Comparison of ENCODE assay signal across 8 cellular contexts in genomic region chr3:194671511-194671899, GRCh38. TPM values are rescaled to one million over a fixed set of nuclear protein-coding genes. Genes with fewer than 3 reads are reported as not detected.
A peak's percentile ranks its signal among the peaks of the same experiment; 100 is the strongest.
DNase-seq lines count a peak whose midpoint lies in the region; ATAC-seq, FAIRE-seq and TF ChIP-seq lines count a peak whose summit lies in the region.

No MANE protein-coding gene starts in this region.

- no peak overlapping the region for H3K23ac ChIP-seq in H1 (ENCODE audit: insufficient read length)

- no peak overlapping the region for H3K18ac ChIP-seq in H1 (ENCODE audit: extremely low read depth, low read length)

- peaks cover 21 to 38% (median 31%) of the 10 kb centered on the region in 10 experiments for H3K4me1 ChIP-seq in BLaER1 treated with 17β-estradiol and CSF1 and Interleukin-3, amounts not matched to agents 10 nM and 100 nM
- H3K4me1 ChIP-seq in HUES48 (ENCODE audit: control insufficient read depth, insufficient read depth, low read length) (peaks cover 7% of the 10 kb centered on the region), H1 (replicated peaks in 1 of 4; ENCODE audit: control insufficient read depth in 3 of 4, insufficient read depth in 4 of 4, low read length in 3 of 4) (peaks cover 0 to 4% (median under 1%) of the 10 kb centered on the region in 4 experiments; a peak in 4 of 7 replicates), mucosa of descending colon (ENCODE audit: low read depth) (peaks cover 9% of the 10 kb centered on the region)

- H3K27ac ChIP-seq in BLaER1 treated with 17β-estradiol and CSF1 and Interleukin-3, amounts not matched to agents 10 nM and 100 nM, result peak overlapping the region; percentile 90 to 99 (median 98); a peak in 21 of 22 replicates
- H3K27ac ChIP-seq in HUES48 (ENCODE audit: low read depth, low read length), result peak overlapping the region; percentile 86
- H3K27ac ChIP-seq in SK-N-MC, result no peak overlapping the region; the same call in 1 of the 2 replicates
- H3K27ac ChIP-seq in H1 (ENCODE audit: low read depth, low read length), result no peak overlapping the region

- TF ChIP-seq CTCF in H1 (IDR thresholded peaks at IDR 0.05; ENCODE audit: control extremely low read depth in 1 of 3, insufficient read depth in 1 of 3, low read depth in 1 of 3, low read length in 3 of 3) (peak in 2 of 3 experiments; percentile 17 to 42; a peak in 2 of 4 replicates), mucosa of descending colon (IDR thresholded peaks at IDR 0.05) (peak; percentile 17)

- CTCF ChIA-PET in H1 (lab: Charles Lee; ENCODE audit: partially characterized antibody), result interaction anchor here (0.7 to 13.0 kb wide), 29 partner anchors 12 to 849 kb away, joined by 3 to 110 read pairs (median 6); partner anchors contain the start of gene FAM43A

- H3K27me3 ChIP-seq in BLaER1 treated with 17β-estradiol and CSF1 and Interleukin-3, amounts not matched to agents 10 nM and 100 nM, result no peaks in the 10 kb centered on the region
- H3K27me3 ChIP-seq in HUES48 (ENCODE audit: control insufficient read depth, insufficient read depth, low read length) (no peaks in the 10 kb centered on the region), H1 (replicated peaks in 1 of 4; ENCODE audit: control insufficient read depth in 3 of 4, extremely low read depth in 1 of 4, insufficient read depth in 3 of 4, low read length in 3 of 4) (peaks cover 0 to 2% (median 0%) of the 10 kb centered on the region in 4 experiments; a peak in 2 of 7 replicates)

- DNase-seq in SK-N-MC (ENCODE audit: low read depth, low spot score) (no peak), H1 (ENCODE audit: low read depth in 1 of 2, low spot score in 2 of 2) (no peak), mucosa of descending colon (peak in 1 of 3 donors; percentile 35), mesenteric fat pad (ENCODE audit: low spot score) (no peak), islet precursor cell (no peak)

- peak overlapping the region; percentile 35; the same call in 1 of the 2 replicates for H2BK5ac ChIP-seq in H1 (ENCODE audit: low read depth, low read length)

- H2AFZ ChIP-seq in H1 (ENCODE audit: low read length), result 0 out of 2 replicates have a peak overlapping the region, but pooled peaks have one; percentile 4

- H2BK120ac ChIP-seq in H1 (replicated peaks; ENCODE audit: low read depth, low read length), result no peak overlapping the region

- no peak overlapping the region for H4K91ac ChIP-seq in H1 (replicated peaks; ENCODE audit: insufficient read length, low read length)

- H4K5ac ChIP-seq in H1 (ENCODE audit: insufficient read length, low read depth, low read length), result no peak overlapping the region

- H2BK20ac ChIP-seq in H1 (ENCODE audit: low read length), result no peak overlapping the region

- no peak overlapping the region for H4K8ac ChIP-seq in H1 (ENCODE audit: extremely low read depth, insufficient read depth, low read length)

- peaks cover 2% of the 10 kb centered on the region; the same call in 1 of the 2 replicates for H3K23me2 ChIP-seq in H1 (ENCODE audit: low read depth, low read length)

- TF ChIP-seq EP300 in H1 (IDR thresholded peaks at IDR 0.05; ENCODE audit: borderline replicate concordance in 1 of 2, low read depth in 2 of 2, low read length in 2 of 2), result no peak

- H3K4me3 ChIP-seq in BLaER1 treated with 17β-estradiol and CSF1 and Interleukin-3, amounts not matched to agents 10 nM and 100 nM, result peak overlapping the region; percentile 71 to 96 (median 84)
- peak overlapping the region; percentile 99 for H3K4me3 ChIP-seq in HUES48 (ENCODE audit: low read depth, low read length)
- H3K4me3 ChIP-seq in SK-N-MC, result peak overlapping the region; percentile 88
- H3K4me3 ChIP-seq in H1 (ENCODE audit: extremely low read depth in 1 of 4, insufficient read depth in 2 of 4, low read depth in 3 of 4, low read length in 4 of 4), result peak overlapping the region; percentile 77 to 99 (median 93)
- peak overlapping the region; percentile 75 for H3K4me3 ChIP-seq in mucosa of descending colon

- H3K36me3 ChIP-seq in BLaER1 treated with 17β-estradiol and CSF1 and Interleukin-3, amounts not matched to agents 10 nM and 100 nM, result peaks cover 16 to 43% (median 35%) of the 10 kb centered on the region in 11 experiments
- H3K36me3 ChIP-seq in HUES48 (ENCODE audit: control insufficient read depth, insufficient read depth, low read length), result peaks cover 27% of the 10 kb centered on the region
- H3K36me3 ChIP-seq in SK-N-MC (ENCODE audit: insufficient read depth, low read length), result peaks cover 25% of the 10 kb centered on the region
- H3K36me3 ChIP-seq in H1 (ENCODE audit: control insufficient read depth in 2 of 4, insufficient read depth in 4 of 4, low read length in 3 of 4), result peaks cover 0 to 10% (median 5%) of the 10 kb centered on the region in 4 experiments; a peak in 5 of 8 replicates
- H3K36me3 ChIP-seq in mucosa of descending colon (ENCODE audit: low read depth), result no peaks in the 10 kb centered on the region

- no peaks in the 10 kb centered on the region for H3K9me3 ChIP-seq in BLaER1 treated with 17β-estradiol and CSF1 and Interleukin-3, amounts not matched to agents 10 nM and 100 nM (replicated peaks in 1 of 11)
- H3K9me3 ChIP-seq in HUES48 (ENCODE audit: control insufficient read depth, insufficient read depth, low read length) (no peaks in the 10 kb centered on the region), SK-N-MC (ENCODE audit: low read depth, low read length) (no peaks in the 10 kb centered on the region), H1 (ENCODE audit: insufficient read depth in 2 of 2, low read depth in 1 of 2, low read length in 1 of 2) (no peaks in the 10 kb centered on the region), mucosa of descending colon (no peaks in the 10 kb centered on the region)

- H3K79me2 ChIP-seq in H1 (ENCODE audit: control insufficient read depth in 1 of 2, insufficient read depth in 2 of 2, low read length in 2 of 2), result peaks cover 8 to 41% of the 10 kb centered on the region in 2 experiments

- H3K14ac ChIP-seq in H1 (ENCODE audit: insufficient read length), result no peak overlapping the region

- H3K56ac ChIP-seq in H1 (replicated peaks; ENCODE audit: insufficient read length, low read depth, low read length), result no peak overlapping the region

- no peak overlapping the region for H2BK12ac ChIP-seq in H1 (ENCODE audit: low read depth, low read length)

- H3K4me2 ChIP-seq in BLaER1 treated with 17β-estradiol and CSF1 and Interleukin-3, amounts not matched to agents 10 nM and 100 nM, result peak overlapping the region; percentile 71 to 90 (median 86)
- H3K4me2 ChIP-seq in H1 (ENCODE audit: insufficient read depth in 1 of 2, low read depth in 2 of 2, low read length in 2 of 2), result peak overlapping the region; percentile 65 to 74

- no peak overlapping the region for H2AK5ac ChIP-seq in H1 (ENCODE audit: low read depth, low read length)

- no peak for FAIRE-seq in H1 (lab: Jason Lieb, UNC)

- no peaks in the 10 kb centered on the region; the same call in 1 of the 2 replicates for H3K79me1 ChIP-seq in H1 (ENCODE audit: low read depth, low read length)

- intact Hi-C loops in mucosa of descending colon (cut with DNase I, micrococcal nuclease), result no loop called here

- H3K4ac ChIP-seq in H1 (replicated peaks; ENCODE audit: insufficient read length, low read depth, low read length), result no peak overlapping the region

- TF ChIP-seq POLR2A in H1 (IDR thresholded peaks at IDR 0.05; ENCODE audit: control extremely low read depth in 1 of 2, low read depth in 2 of 2, low read length in 2 of 2), result no peak

- peak; percentile 28 for ATAC-seq in GM18867 (IDR thresholded peaks at IDR 0.05; ENCODE audit: unreplicated experiment)
- ATAC-seq in mucosa of descending colon, result peak; percentile 54

- H3K9ac ChIP-seq in BLaER1 treated with 17β-estradiol and CSF1 and Interleukin-3, amounts not matched to agents 10 nM and 100 nM, result peak overlapping the region; percentile 84 to 98 (median 95)
- peak overlapping the region; percentile 93 for H3K9ac ChIP-seq in HUES48 (ENCODE audit: low read depth, low read length)
- peak overlapping the region; percentile 99 for H3K9ac ChIP-seq in SK-N-MC (ENCODE audit: insufficient read length)
- peak overlapping the region; percentile 14 to 86 (median 80) for H3K9ac ChIP-seq in H1 (replicated peaks in 1 of 4; ENCODE audit: extremely low read depth in 1 of 4, low read depth in 3 of 4, low read length in 3 of 4)

- TF ChIP-seq RAD21 in H1 (IDR thresholded peaks at IDR 0.05 in 1 of 2, conservative IDR thresholded peaks at IDR 0.05 in 1 of 2; ENCODE audit: low read depth in 2 of 2, low read length in 2 of 2), result peak; percentile 4 to 26; a peak in 2 of 4 replicates

- peaks cover 0 to 49% (median 34%) of the 10 kb centered on the region in 11 experiments; a peak in 16 of 22 replicates for H4K20me1 ChIP-seq in BLaER1 treated with 17β-estradiol and CSF1 and Interleukin-3, amounts not matched to agents 10 nM and 100 nM
- H4K20me1 ChIP-seq in H1 (replicated peaks in 1 of 2; ENCODE audit: control insufficient read depth in 1 of 2, insufficient read depth in 2 of 2, low read length in 2 of 2), result peaks cover 0 to 4% of the 10 kb centered on the region in 2 experiments

- WGBS in H1 (ENCODE audit: extremely low coverage in 1 of 2, insufficient coverage in 1 of 2, insufficient read length in 1 of 2, insufficient replicate concordance in 2 of 2, low coverage in 1 of 2, low lambda C conversion rate in 2 of 2, missing lambda C conversion rate in 1 of 2), 2 experiments, result 2% methylated on average over 5 of the region's 5 CpGs; no CpG with 5 or more reads in 1 of the 2 experiments

- POLR2A ChIA-PET in H1 (lab: Charles Lee; ENCODE audit: partially characterized antibody), result interaction anchor here (1.0 to 4.7 kb wide), 3 partner anchors 10 to 185 kb away, joined by 3 to 30 read pairs (median 8); partner anchors contain the start of gene FAM43A

- no peak overlapping the region for H2BK15ac ChIP-seq in H1 (ENCODE audit: low read length)

RNA-seq across cellular contexts. Expression of gene LSG1, which starts 0.5 kb away (rescaled TPM):
- total RNA-seq in H1 (2021; fragmentation: NEBNext Ultra II Directional; extraction: Animal tissue kit (Norgen Biotek cat#: 25700)), result 47.6 and 49.9 TPM in 2 replicates
- polyA plus RNA-seq in H1 (2011; rRNA removed), result 17.8 and 23.7 TPM in 2 replicates
- polyA plus RNA-seq in H1 (2011; cell fraction: cytosol; rRNA removed), result 27.4 TPM
- polyA plus RNA-seq in H1 (2011; cell fraction: nucleus; rRNA removed), result 40.1 TPM
- 32.9 to 45.5 TPM (median 41.1 TPM) in 4 replicates for polyA plus RNA-seq in H1 (2012, experiment 1 of 2)
- 6.7 TPM for polyA plus RNA-seq in H1 (2012, experiment 2 of 2)
- polyA plus RNA-seq in H1 (2013, experiment 1 of 2), result 42.5 TPM
- polyA plus RNA-seq in H1 (2013, experiment 2 of 2), result 40.4 TPM
- polyA minus RNA-seq in H1 (2011; rRNA and poly(A)+ RNA removed), result 52.6 and 90.4 TPM in 2 replicates
- polyA minus RNA-seq in H1 (2011; cell fraction: cytosol; rRNA and poly(A)+ RNA removed), result 36.5 TPM
- polyA minus RNA-seq in H1 (2011; cell fraction: nucleus; rRNA and poly(A)+ RNA removed), result 57.7 TPM
- total RNA-seq in mucosa of descending colon (10 to 100 TPM; 34.0 to 35.6 (median 35.5) TPM), mesenteric fat pad (37.6 TPM)

RNA-seq across cellular contexts. Expression of gene FAM43A, which starts 14.2 kb away (rescaled TPM):
- 2.6 and 2.9 TPM in 2 replicates for total RNA-seq in H1 (2021; fragmentation: NEBNext Ultra II Directional; extraction: Animal tissue kit (Norgen Biotek cat#: 25700))
- polyA plus RNA-seq in H1 (2011; rRNA removed), result 2.3 and 4.9 TPM in 2 replicates
- 4.3 TPM for polyA plus RNA-seq in H1 (2011; cell fraction: cytosol; rRNA removed)
- polyA plus RNA-seq in H1 (2011; cell fraction: nucleus; rRNA removed), result 4.0 TPM
- 1.9 to 2.7 TPM (median 1.9 TPM) in 4 replicates for polyA plus RNA-seq in H1 (2012, experiment 1 of 2)
- polyA plus RNA-seq in H1 (2012, experiment 2 of 2), result 2.4 TPM
- 1.3 TPM for polyA plus RNA-seq in H1 (2013, experiment 1 of 2)
- 1.4 TPM for polyA plus RNA-seq in H1 (2013, experiment 2 of 2)
- 0.44 and 0.66 TPM in 2 replicates for polyA minus RNA-seq in H1 (2011; rRNA and poly(A)+ RNA removed)
- 2.2 TPM for polyA minus RNA-seq in H1 (2011; cell fraction: cytosol; rRNA and poly(A)+ RNA removed)
- polyA minus RNA-seq in H1 (2011; cell fraction: nucleus; rRNA and poly(A)+ RNA removed), result 5.6 TPM
- 10 to 100 TPM; 12.7 to 87.8 (median 22.4) TPM for total RNA-seq in mucosa of descending colon
- total RNA-seq in mesenteric fat pad, result 22.3 TPM

RNA-seq across cellular contexts. Expression of gene TMEM44, which starts 38.3 kb away (rescaled TPM):
- 15.4 and 16.7 TPM in 2 replicates for total RNA-seq in H1 (2021; fragmentation: NEBNext Ultra II Directional; extraction: Animal tissue kit (Norgen Biotek cat#: 25700))
- polyA plus RNA-seq in H1 (2011; rRNA removed), result 14.0 and 14.8 TPM in 2 replicates
- 16.6 TPM for polyA plus RNA-seq in H1 (2011; cell fraction: cytosol; rRNA removed)
- 28.7 TPM for polyA plus RNA-seq in H1 (2011; cell fraction: nucleus; rRNA removed)
- 15.1 to 20.7 TPM (median 18.0 TPM) in 4 replicates for polyA plus RNA-seq in H1 (2012, experiment 1 of 2)
- polyA plus RNA-seq in H1 (2012, experiment 2 of 2), result 9.9 TPM
- 10.8 TPM for polyA plus RNA-seq in H1 (2013, experiment 1 of 2)
- 10.9 TPM for polyA plus RNA-seq in H1 (2013, experiment 2 of 2)
- polyA minus RNA-seq in H1 (2011; rRNA and poly(A)+ RNA removed), result 12.5 and 13.0 TPM in 2 replicates
- polyA minus RNA-seq in H1 (2011; cell fraction: cytosol; rRNA and poly(A)+ RNA removed), result 15.5 TPM
- polyA minus RNA-seq in H1 (2011; cell fraction: nucleus; rRNA and poly(A)+ RNA removed), result 11.7 TPM
- total RNA-seq in mucosa of descending colon (10 to 100 TPM; 30.9 to 59.3 (median 34.1) TPM), mesenteric fat pad (12.4 TPM)

Comparison
In these comparisons a context has a peak if more than half of its experiments do, and no peak if none do; other contexts are left out.
1. H3K27ac ChIP-seq: peak in BLaER1 treated with 17β-estradiol and CSF1 and Interleukin-3, amounts not matched to agents 10 nM and 100 nM (11 of 11) and HUES48 (single experiment); none in SK-N-MC (single experiment) and H1 (single experiment).
2. Peak in every context shown above with its lines, with median percentiles within 50 percentile points of each other: H3K4me3 ChIP-seq and H3K9ac ChIP-seq.